ENCODE assay signal across 9 cellular contexts in the genomic region with DNA sequence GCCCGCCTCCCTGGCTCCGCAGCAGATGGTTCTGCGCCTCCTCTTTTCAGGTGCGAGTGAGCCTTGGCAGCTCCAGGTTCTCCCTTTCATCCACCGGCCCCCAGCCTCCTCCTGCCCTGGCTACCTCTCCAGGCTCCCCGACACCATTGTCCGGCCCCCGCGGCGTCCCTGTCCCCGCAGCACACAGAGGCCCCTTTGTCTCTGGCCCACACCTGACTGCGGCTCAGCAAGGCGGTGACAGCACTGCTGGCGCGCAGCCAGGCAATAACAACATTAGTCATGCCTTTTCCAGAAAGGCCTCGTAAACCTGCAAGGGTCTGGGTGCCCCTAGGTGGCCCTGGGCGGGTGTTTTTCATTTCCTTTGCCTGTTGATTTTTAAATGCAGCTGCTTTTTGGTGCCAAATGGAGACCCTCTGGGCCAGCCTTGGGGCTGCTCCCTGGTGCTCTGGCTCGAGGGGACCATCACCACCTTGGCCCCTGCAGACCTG.
DNase-seq lines count a peak whose midpoint lies in the region; ATAC-seq and TF ChIP-seq lines count a peak whose summit lies in the region.
"Had no signal": no experiment of that assay in that cellular context is flagged by ENCODE, and none has a peak within 500 bp of the region (broad histone marks: within the 10 kb centered on the region; RNA-seq: fewer than 3 reads in every experiment).

No MANE protein-coding gene starts in this region.

- peaks cover 8% of the 10 kb centered on the region for H3K36me3 Mint-ChIP-seq in nephron progenitor cell (ENCODE audit: low read depth)

- H3K36me3 ChIP-seq in body of pancreas (replicated peaks in 1 of 2; ENCODE audit: insufficient read depth in 1 of 2, low read depth in 2 of 2), result no peaks in the 10 kb centered on the region

- peak overlapping the region; percentile 50 for H3K4me3 Mint-ChIP-seq in nephron progenitor cell
- H3K4me3 Mint-ChIP-seq: stimulated activated naive CD8-positive, alpha-beta T cell treated with anti-CD3 and anti-CD28 coated beads, Interleukin-15, Interleukin-2, amounts not matched to agents 100 ng/mL and 50 ng/mL, for 24 hours had no signal

- DNase-seq in activated effector memory CD4-positive, alpha-beta T cell treated with anti-CD3 and anti-CD28 coated beads, Interleukin-2, amount 50 U/mL, for 16 hours, result peak; percentile 69
- no peak for DNase-seq in activated effector memory CD4-positive, alpha-beta T cell treated with Interleukin-2 at 50 U/mL for 16 hours
- DNase-seq in NCI-H82 (lab: John Stamatoyannopoulos, UW) (peak; percentile 93), body of pancreas (peak; percentile 86 to 96 (median 93)), nephron progenitor cell (peak; percentile 59), NK-92 (lab: John Stamatoyannopoulos, UW; ENCODE audit: unreplicated experiment) (no peak), Ammon's horn (ENCODE audit: low spot score) (no peak)

- ATAC-seq in body of pancreas (peak; percentile 94), HG02623 (IDR thresholded peaks at IDR 0.05; ENCODE audit: unreplicated experiment) (no peak)

- no peak overlapping the region for H3K27ac Mint-ChIP-seq in nephron progenitor cell
- H3K27ac Mint-ChIP-seq: stimulated activated naive CD8-positive, alpha-beta T cell treated with anti-CD3 and anti-CD28 coated beads, Interleukin-15, Interleukin-2, amounts not matched to agents 100 ng/mL and 50 ng/mL, for 24 hours had no signal

- H3K4me3 ChIP-seq in body of pancreas, result no peak overlapping the region

- no peaks in the 10 kb centered on the region for H3K9me3 ChIP-seq in body of pancreas

- 7 to 18% methylated on average over 15 to 18 of the region's 18 CpGs for WGBS in body of pancreas, 2 donors

- peaks cover 16% of the 10 kb centered on the region for H3K27me3 Mint-ChIP-seq in nephron progenitor cell (ENCODE audit: low read depth, poor library complexity)

- TF ChIP-seq POLR2A in body of pancreas (IDR thresholded peaks at IDR 0.05), result no peak

- peaks cover 16% of the 10 kb centered on the region for H3K4me1 ChIP-seq in body of pancreas

- H3K9me3 Mint-ChIP-seq in nephron progenitor cell, result peaks cover 12% of the 10 kb centered on the region
- H3K9me3 Mint-ChIP-seq: stimulated activated naive CD8-positive, alpha-beta T cell treated with anti-CD3 and anti-CD28 coated beads, Interleukin-15, Interleukin-2, amounts not matched to agents 100 ng/mL and 50 ng/mL, for 24 hours had no signal

- intact Hi-C loops in body of pancreas (cut with DNase I), result no loop called here

- H3K27ac ChIP-seq in body of pancreas, result peak overlapping the region; percentile 18 to 78 (median 68)

- H3K27me3 ChIP-seq in body of pancreas, result no peaks in the 10 kb centered on the region

- TF ChIP-seq CTCF in body of pancreas (IDR thresholded peaks at IDR 0.05) (peak in 1 of 7 experiments; percentile 5), nephron progenitor cell (IDR thresholded peaks at IDR 0.05) (no peak)

- peaks cover 33% of the 10 kb centered on the region for H3K4me1 Mint-ChIP-seq in nephron progenitor cell

Comparison
In these comparisons a context has a peak if more than half of its experiments do, and no peak if none do; other contexts are left out.
1. DNase-seq: peak in activated effector memory CD4-positive, alpha-beta T cell treated with anti-CD3 and anti-CD28 coated beads, Interleukin-2, amount 50 U/mL, for 16 hours (single experiment), NCI-H82 (single experiment), body of pancreas (4 of 4) and nephron progenitor cell (single experiment); none in activated effector memory CD4-positive, alpha-beta T cell treated with Interleukin-2 at 50 U/mL for 16 hours (single experiment), NK-92 (single experiment) and Ammon's horn (single experiment).